Comparison of ENCODE assay signal across 26 cellular contexts in the genomic region with DNA sequence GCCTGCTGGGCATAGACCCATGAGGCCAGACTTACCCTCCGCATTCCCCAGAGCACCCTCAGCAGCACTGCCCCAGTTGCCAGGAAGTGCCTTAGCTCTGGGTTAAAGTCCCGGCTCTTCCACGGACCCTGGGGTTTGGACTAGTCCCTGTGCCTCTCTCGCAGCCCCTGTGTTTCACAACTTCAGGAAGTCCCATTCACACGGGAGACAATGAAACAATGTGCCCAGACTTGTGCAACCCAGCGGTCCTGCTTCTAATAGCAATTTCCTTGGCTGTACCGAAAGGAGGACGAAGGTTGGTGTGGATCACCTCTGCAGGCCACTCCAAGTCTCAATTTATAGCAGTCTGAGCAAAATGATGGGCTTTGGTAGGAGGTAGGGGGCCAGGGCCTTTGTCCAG. TPM values are rescaled to one million over a fixed set of nuclear protein-coding genes. Genes with fewer than 3 reads are reported as not detected.
"Had no signal": no experiment of that assay in that cellular context is flagged by ENCODE, and none has a peak within 500 bp of the region (broad histone marks: within the 10 kb centered on the region; RNA-seq: fewer than 3 reads in every experiment).

No MANE protein-coding gene starts in this region.

- H3K4me1 ChIP-seq: psoas muscle, transverse colon, upper lobe of right lung, uterus had no signal

- H3K9me3 ChIP-seq: esophagus muscularis mucosa, ovary, psoas muscle, suprapubic skin, transverse colon, upper lobe of right lung, uterus had no signal

- H3K4me3 ChIP-seq: esophagus muscularis mucosa, ovary, psoas muscle, smooth muscle cell, suprapubic skin, transverse colon, upper lobe of right lung, uterus had no signal

- ATAC-seq: effector memory CD8-positive, alpha-beta T cell; left lobe of liver; naive thymus-derived CD8-positive, alpha-beta T cell; stimulated activated naive CD8-positive, alpha-beta T cell treated with anti-CD3 and anti-CD28 coated beads, Interleukin-15, amount 100 ng/mL, for 72 hours had no signal

- H3K9me3 Mint-ChIP-seq: effector memory CD8-positive, alpha-beta T cell; naive thymus-derived CD8-positive, alpha-beta T cell; nephron progenitor cell; stimulated activated naive CD8-positive, alpha-beta T cell treated with anti-CD3 and anti-CD28 coated beads, Interleukin-15, amount 100 ng/mL, for 72 hours had no signal

- H3K4me3 Mint-ChIP-seq: effector memory CD8-positive, alpha-beta T cell; naive thymus-derived CD8-positive, alpha-beta T cell; nephron progenitor cell; stimulated activated naive CD8-positive, alpha-beta T cell treated with anti-CD3 and anti-CD28 coated beads, Interleukin-15, amount 100 ng/mL, for 72 hours had no signal

- H3K27me3 ChIP-seq: ovary, suprapubic skin, transverse colon, upper lobe of right lung, uterus had no signal

- H3K27me3 Mint-ChIP-seq: stimulated activated naive CD8-positive, alpha-beta T cell treated with anti-CD3 and anti-CD28 coated beads, Interleukin-15, amount 100 ng/mL, for 72 hours had no signal

- H3K27ac ChIP-seq: esophagus muscularis mucosa, ovary, psoas muscle, suprapubic skin, transverse colon, upper lobe of right lung, uterus had no signal

- H3K4me1 Mint-ChIP-seq: stimulated activated naive CD8-positive, alpha-beta T cell treated with anti-CD3 and anti-CD28 coated beads, Interleukin-15, amount 100 ng/mL, for 72 hours had no signal

- FAIRE-seq: endometrium, kidney had no signal

- H3K36me3 Mint-ChIP-seq: naive thymus-derived CD8-positive, alpha-beta T cell had no signal

- H3K36me3 ChIP-seq: esophagus muscularis mucosa, ovary, suprapubic skin, transverse colon, upper lobe of right lung, uterus had no signal

- H3K4me2 ChIP-seq: smooth muscle cell had no signal

- H3K27ac Mint-ChIP-seq: effector memory CD8-positive, alpha-beta T cell; stimulated activated naive CD8-positive, alpha-beta T cell treated with anti-CD3 and anti-CD28 coated beads, Interleukin-15, amount 100 ng/mL, for 72 hours had no signal

- DNase-seq: cerebellar nuclear complex; cortex of kidney; effector memory CD8-positive, alpha-beta T cell; foreskin melanocyte; kidney; naive thymus-derived CD8-positive, alpha-beta T cell; nephron progenitor cell; occipital lobe; psoas muscle; stimulated activated CD4-positive, alpha-beta T cell treated with anti-CD3 and anti-CD28 coated beads, Interleukin-12 subunit alpha, Interleukin-12 subunit beta, amount 100 ng/mL, for 4 hours; stimulated activated CD4-positive, alpha-beta T cell treated with anti-CD3 and anti-CD28 coated beads, Interleukin-1b, Interleukin-23, amount 100 ng/mL, for 48 hours; stimulated activated CD4-positive, alpha-beta T cell treated with anti-CD3 and anti-CD28 coated beads, Interleukin-4, amount 100 ng/mL, for 1 hour; stimulated activated CD8-positive, alpha-beta memory T cell treated with anti-CD3 and anti-CD28 coated beads, Interleukin-4, amount 100 ng/mL, for 48 hours; stimulated activated naive CD4-positive, alpha-beta T cell; stimulated activated naive CD8-positive, alpha-beta T cell treated with anti-CD3 and anti-CD28 coated beads, Interleukin-15, amount 100 ng/mL, for 72 hours; transverse colon; upper lobe of right lung; uterus had no signal

RNA-seq across cellular contexts. Expression of a gene that starts 41.8 kb away (rescaled TPM):
- total RNA-seq: dermis microvascular lymphatic vessel endothelial cell; esophagus muscularis mucosa; left lobe of liver; lung microvascular endothelial cell; naive thymus-derived CD8-positive, alpha-beta T cell; transverse colon had no signal

RNA-seq across cellular contexts. Expression of a gene that starts 53.8 kb away (rescaled TPM):
- total RNA-seq: naive thymus-derived CD8-positive, alpha-beta T cell had no signal
- polyA plus RNA-seq: naive thymus-derived CD8-positive, alpha-beta T cell had no signal
